ENCODE assay signal across 1 cellular context in the genomic region with DNA sequence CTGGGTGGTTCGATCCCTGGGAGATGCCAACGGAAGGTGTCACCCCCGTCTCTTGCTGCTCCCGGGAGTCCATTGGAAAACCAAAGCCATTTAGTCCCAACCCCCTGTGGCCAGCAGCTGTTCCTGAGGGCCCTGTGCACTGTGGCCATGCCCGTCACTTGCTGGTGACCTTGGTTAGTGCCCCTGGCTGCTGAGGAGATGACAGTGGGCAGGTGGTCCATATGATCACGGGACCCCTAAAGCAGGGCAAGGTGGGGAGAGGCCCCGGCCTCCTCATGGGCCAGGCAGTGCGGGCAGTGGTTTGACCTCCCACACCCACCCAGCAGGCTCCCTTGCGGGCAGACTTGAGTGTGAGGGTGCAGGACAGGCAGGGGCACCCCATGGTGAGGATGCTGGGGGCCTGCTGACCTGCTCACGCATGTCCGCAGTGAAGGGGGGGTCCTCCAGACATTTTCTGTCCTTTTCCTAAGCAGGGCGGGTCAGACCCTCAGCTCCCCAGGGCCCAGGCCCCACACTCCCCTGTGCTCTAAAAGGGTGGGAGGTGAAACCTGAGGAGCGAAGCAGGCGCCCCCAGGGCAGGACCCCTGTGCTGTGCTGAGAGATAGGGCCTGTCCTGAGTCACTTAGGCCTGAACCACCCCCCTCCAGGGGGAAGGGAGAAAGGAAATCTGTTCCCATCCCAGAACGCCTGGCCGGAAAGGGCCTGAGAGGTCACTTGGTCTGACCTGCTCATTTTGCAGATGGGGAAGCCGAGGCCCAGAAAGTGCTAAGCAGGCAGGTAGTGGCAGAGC.
TF ChIP-seq lines count a peak whose summit lies in the region.

No MANE protein-coding gene starts in this region.

TF ChIP-seq in HepG2, 621 proteins besides CTCF, POLR2A, EP300 and RAD21:
- TF ChIP-seq SRSF4 (IDR thresholded peaks at IDR 0.05; ENCODE audit: low read depth, low read length, poor library complexity, severe bottlenecking) = no peak
- TF ChIP-seq, protein P1, sequence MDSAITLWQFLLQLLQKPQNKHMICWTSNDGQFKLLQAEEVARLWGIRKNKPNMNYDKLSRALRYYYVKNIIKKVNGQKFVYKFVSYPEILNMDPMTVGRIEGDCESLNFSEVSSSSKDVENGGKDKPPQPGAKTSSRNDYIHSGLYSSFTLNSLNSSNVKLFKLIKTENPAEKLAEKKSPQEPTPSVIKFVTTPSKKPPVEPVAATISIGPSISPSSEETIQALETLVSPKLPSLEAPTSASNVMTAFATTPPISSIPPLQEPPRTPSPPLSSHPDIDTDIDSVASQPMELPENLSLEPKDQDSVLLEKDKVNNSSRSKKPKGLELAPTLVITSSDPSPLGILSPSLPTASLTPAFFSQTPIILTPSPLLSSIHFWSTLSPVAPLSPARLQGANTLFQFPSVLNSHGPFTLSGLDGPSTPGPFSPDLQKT (CRISPR knock-in tag; IDR thresholded peaks at IDR 0.05; ENCODE audit: borderline replicate concordance) = no peak
- TF ChIP-seq GLI4 (CRISPR knock-in tag; IDR thresholded peaks at IDR 0.05; ENCODE audit: borderline replicate concordance) = no peak
- TF ChIP-seq, protein P2, sequence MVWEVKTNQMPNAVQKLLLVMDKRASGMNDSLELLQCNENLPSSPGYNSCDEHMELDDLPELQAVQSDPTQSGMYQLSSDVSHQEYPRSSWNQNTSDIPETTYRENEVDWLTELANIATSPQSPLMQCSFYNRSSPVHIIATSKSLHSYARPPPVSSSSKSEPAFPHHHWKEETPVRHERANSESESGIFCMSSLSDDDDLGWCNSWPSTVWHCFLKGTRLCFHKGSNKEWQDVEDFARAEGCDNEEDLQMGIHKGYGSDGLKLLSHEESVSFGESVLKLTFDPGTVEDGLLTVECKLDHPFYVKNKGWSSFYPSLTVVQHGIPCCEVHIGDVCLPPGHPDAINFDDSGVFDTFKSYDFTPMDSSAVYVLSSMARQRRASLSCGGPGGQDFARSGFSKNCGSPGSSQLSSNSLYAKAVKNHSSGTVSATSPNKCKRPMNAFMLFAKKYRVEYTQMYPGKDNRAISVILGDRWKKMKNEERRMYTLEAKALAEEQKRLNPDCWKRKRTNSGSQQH (CRISPR knock-in tag; IDR thresholded peaks at IDR 0.05; ENCODE audit: low read depth) = no peak
- TF ChIP-seq, protein P3, sequence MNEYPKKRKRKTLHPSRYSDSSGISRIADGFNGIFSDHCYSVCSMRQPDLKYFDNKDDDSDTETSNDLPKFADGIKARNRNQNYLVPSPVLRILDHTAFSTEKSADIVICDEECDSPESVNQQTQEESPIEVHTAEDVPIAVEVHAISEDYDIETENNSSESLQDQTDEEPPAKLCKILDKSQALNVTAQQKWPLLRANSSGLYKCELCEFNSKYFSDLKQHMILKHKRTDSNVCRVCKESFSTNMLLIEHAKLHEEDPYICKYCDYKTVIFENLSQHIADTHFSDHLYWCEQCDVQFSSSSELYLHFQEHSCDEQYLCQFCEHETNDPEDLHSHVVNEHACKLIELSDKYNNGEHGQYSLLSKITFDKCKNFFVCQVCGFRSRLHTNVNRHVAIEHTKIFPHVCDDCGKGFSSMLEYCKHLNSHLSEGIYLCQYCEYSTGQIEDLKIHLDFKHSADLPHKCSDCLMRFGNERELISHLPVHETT (CRISPR knock-in tag; conservative IDR thresholded peaks at IDR 0.05) = no peak
- no peak for TF ChIP-seq ZNF629 (CRISPR knock-in tag; conservative IDR thresholded peaks at IDR 0.05)
- no peak for TF ChIP-seq ZNF7 (CRISPR knock-in tag; IDR thresholded peaks at IDR 0.05)
- TF ChIP-seq, protein P4, sequence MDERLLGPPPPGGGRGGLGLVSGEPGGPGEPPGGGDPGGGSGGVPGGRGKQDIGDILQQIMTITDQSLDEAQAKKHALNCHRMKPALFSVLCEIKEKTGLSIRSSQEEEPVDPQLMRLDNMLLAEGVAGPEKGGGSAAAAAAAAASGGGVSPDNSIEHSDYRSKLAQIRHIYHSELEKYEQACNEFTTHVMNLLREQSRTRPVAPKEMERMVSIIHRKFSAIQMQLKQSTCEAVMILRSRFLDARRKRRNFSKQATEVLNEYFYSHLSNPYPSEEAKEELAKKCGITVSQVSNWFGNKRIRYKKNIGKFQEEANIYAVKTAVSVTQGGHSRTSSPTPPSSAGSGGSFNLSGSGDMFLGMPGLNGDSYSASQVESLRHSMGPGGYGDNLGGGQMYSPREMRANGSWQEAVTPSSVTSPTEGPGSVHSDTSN (CRISPR knock-in tag; IDR thresholded peaks at IDR 0.05) = no peak
- no peak for TF ChIP-seq RARA (CRISPR knock-in tag; IDR thresholded peaks at IDR 0.05)
- TF ChIP-seq, protein P5, sequence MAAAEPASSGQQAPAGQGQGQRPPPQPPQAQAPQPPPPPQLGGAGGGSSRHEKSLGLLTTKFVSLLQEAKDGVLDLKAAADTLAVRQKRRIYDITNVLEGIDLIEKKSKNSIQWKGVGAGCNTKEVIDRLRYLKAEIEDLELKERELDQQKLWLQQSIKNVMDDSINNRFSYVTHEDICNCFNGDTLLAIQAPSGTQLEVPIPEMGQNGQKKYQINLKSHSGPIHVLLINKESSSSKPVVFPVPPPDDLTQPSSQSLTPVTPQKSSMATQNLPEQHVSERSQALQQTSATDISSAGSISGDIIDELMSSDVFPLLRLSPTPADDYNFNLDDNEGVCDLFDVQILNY (CRISPR knock-in tag; conservative IDR thresholded peaks at IDR 0.05) = no peak
- no peak for TF ChIP-seq PHF21A (CRISPR knock-in tag; IDR thresholded peaks at IDR 0.05)
- TF ChIP-seq, protein P6, sequence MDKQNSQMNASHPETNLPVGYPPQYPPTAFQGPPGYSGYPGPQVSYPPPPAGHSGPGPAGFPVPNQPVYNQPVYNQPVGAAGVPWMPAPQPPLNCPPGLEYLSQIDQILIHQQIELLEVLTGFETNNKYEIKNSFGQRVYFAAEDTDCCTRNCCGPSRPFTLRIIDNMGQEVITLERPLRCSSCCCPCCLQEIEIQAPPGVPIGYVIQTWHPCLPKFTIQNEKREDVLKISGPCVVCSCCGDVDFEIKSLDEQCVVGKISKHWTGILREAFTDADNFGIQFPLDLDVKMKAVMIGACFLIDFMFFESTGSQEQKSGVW (CRISPR knock-in tag; IDR thresholded peaks at IDR 0.05; ENCODE audit: borderline replicate concordance) = no peak
- no peak for TF ChIP-seq XBP1 (CRISPR knock-in tag; IDR thresholded peaks at IDR 0.05)
